14 cellular contexts compared by ENCODE assay signal in genomic region chr3:192207661-192208060, GRCh38.
DNase-seq lines count a peak whose midpoint lies in the region; ATAC-seq and TF ChIP-seq lines count a peak whose summit lies in the region.
"Had no signal": no experiment of that assay in that cellular context is flagged by ENCODE, and none has a peak within 500 bp of the region (broad histone marks: within the 10 kb centered on the region; RNA-seq: fewer than 3 reads in every experiment).

No MANE protein-coding gene starts in this region.

- H3K36me3 ChIP-seq in MG63 (no peaks in the 10 kb centered on the region), heart right ventricle (no peaks in the 10 kb centered on the region), spleen (no peaks in the 10 kb centered on the region)
- H3K36me3 ChIP-seq: adrenal gland, BE2C had no signal

- peak; percentile 62 for DNase-seq in DMS153 treated with DMSO at 0.1 percent for 48 hours (lab: John Stamatoyannopoulos, UW; ENCODE audit: unreplicated experiment)
- DNase-seq in MG63, result peak; percentile 5
- peak; percentile 68 for DNase-seq in NCI-H510A treated with DMSO at 0.1 percent for 48 hours (lab: John Stamatoyannopoulos, UW)
- peak; percentile 21 to 30 for DNase-seq in heart right ventricle
- DNase-seq in spleen, result no peak
- no peak for DNase-seq in coronary artery (ENCODE audit: low spot score)
- DNase-seq: BE2C, retina had no signal

- intact Hi-C loops in heart right ventricle (cut with DNase I), result no loop called here
- intact Hi-C loops in spleen (cut with DNase I; ENCODE audit: low total_unique reads), result no loop called here

- TF ChIP-seq CTCF in heart right ventricle (IDR thresholded peaks at IDR 0.05) (no peak), spleen (IDR thresholded peaks at IDR 0.05 in 8 of 11, conservative IDR thresholded peaks at IDR 0.05 in 3 of 11) (no peak), coronary artery (IDR thresholded peaks at IDR 0.05) (no peak)

- no peaks in the 10 kb centered on the region for H3K9me3 ChIP-seq in MG63
- H3K9me3 ChIP-seq in heart right ventricle, result no peaks in the 10 kb centered on the region
- H3K9me3 ChIP-seq in spleen, result no peaks in the 10 kb centered on the region
- H3K9me3 ChIP-seq: adrenal gland, BE2C had no signal

- H3K27ac ChIP-seq in heart right ventricle (no peak overlapping the region), spleen (no peak overlapping the region), coronary artery (no peak overlapping the region)
- H3K27ac ChIP-seq: adrenal gland, HL-60, VCaP had no signal

- H3K27me3 ChIP-seq in MG63, result no peaks in the 10 kb centered on the region; the same call in 1 of the 2 replicates
- H3K27me3 ChIP-seq in heart right ventricle, result no peaks in the 10 kb centered on the region
- no peaks in the 10 kb centered on the region for H3K27me3 ChIP-seq in spleen (replicated peaks in 1 of 7)
- H3K27me3 ChIP-seq: adrenal gland, BE2C had no signal

- WGBS in heart right ventricle, 2 donors, result 2 to 17% methylated on average over 2 of the region's 2 CpGs
- 45 to 65% (median 60%) methylated on average over 2 of the region's 2 CpGs for WGBS in spleen, 5 donors

- H3K4me1 ChIP-seq in heart right ventricle (peaks cover 0 to 13% (median 6%) of the 10 kb centered on the region in 9 donors), spleen (peaks cover 0 to 6% (median 0%) of the 10 kb centered on the region in 6 donors)
- H3K4me1 ChIP-seq: adrenal gland, BE2C had no signal

- ATAC-seq in heart right ventricle, result peak in 6 of 8 donors; percentile 47 to 90 (median 74)
- ATAC-seq in GM18502 (IDR thresholded peaks at IDR 0.05; ENCODE audit: poor library complexity, unreplicated experiment), result no peak
- ATAC-seq: activated T-helper 17 cell treated with anti-CD3 and anti-CD28 coated beads, Interleukin-2, amount 50 U/mL, for 72 hours; K562 had no signal

- H3K4me3 ChIP-seq in MG63 (no peak overlapping the region), heart right ventricle (no peak overlapping the region), spleen (no peak overlapping the region), coronary artery (no peak overlapping the region)
- H3K4me3 ChIP-seq: adrenal gland, K562 had no signal

- TF ChIP-seq POLR2A in spleen (IDR thresholded peaks at IDR 0.05), result no peak

Comparison
In these comparisons a context has a peak if more than half of its experiments do, and no peak if none do; other contexts are left out.
1. DNase-seq: peak in DMS153 treated with DMSO at 0.1 percent for 48 hours (single experiment), MG63 (single experiment), NCI-H510A treated with DMSO at 0.1 percent for 48 hours (single experiment) and heart right ventricle (2 of 2); none in spleen (single experiment) and coronary artery (single experiment).